13 cellular contexts compared by ENCODE assay signal in the genomic region with DNA sequence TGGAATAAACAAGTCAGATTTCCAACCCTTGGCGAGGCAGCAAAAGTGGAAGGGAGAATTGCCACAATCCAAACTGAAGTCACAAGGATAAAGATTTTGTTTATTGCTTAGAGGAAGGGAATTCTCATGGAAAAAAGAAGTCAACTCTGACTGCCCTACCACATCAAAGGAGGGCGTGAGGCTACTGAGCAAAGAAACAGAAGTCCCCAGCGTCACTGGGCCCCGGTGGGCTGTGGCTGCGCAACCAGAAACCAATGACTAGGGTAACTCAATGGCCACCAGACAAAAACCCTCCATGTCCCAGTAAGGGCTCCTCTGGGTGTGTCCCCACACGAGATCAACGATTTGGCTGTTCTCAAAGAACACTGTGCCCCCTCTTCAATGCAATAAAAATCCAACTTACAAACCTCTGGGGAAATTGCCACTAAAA.
DNase-seq lines count a peak whose midpoint lies in the region; ATAC-seq and TF ChIP-seq lines count a peak whose summit lies in the region.
"Had no signal": no experiment of that assay in that cellular context is flagged by ENCODE, and none has a peak within 500 bp of the region (broad histone marks: within the 10 kb centered on the region; RNA-seq: fewer than 3 reads in every experiment).

No MANE protein-coding gene starts in this region.

- H3K4me1 ChIP-seq in BLaER1 treated with 17β-estradiol and CSF1 and Interleukin-3, amounts not matched to agents 10 nM and 100 nM = peaks cover 39 to 64% (median 47%) of the 10 kb centered on the region in 10 experiments
- H3K4me1 ChIP-seq in hepatocyte (ENCODE audit: insufficient read depth) (peaks cover 32% of the 10 kb centered on the region), psoas muscle (peaks cover 33% of the 10 kb centered on the region)

- ATAC-seq in T-helper 17 cell (no peak), psoas muscle (peak; percentile 29 to 72 (median 50)), HG03469 (IDR thresholded peaks at IDR 0.05; ENCODE audit: unreplicated experiment) (no peak)
- ATAC-seq: natural killer cell had no signal

- peaks cover 96 to 100% (median 99%) of the 10 kb centered on the region in 11 experiments for H4K20me1 ChIP-seq in BLaER1 treated with 17β-estradiol and CSF1 and Interleukin-3, amounts not matched to agents 10 nM and 100 nM
- peaks cover 16% of the 10 kb centered on the region for H4K20me1 ChIP-seq in hepatocyte (ENCODE audit: insufficient read depth, poor library complexity, severe bottlenecking)

- DNase-seq in T-helper 17 cell = no peak
- DNase-seq in hepatocyte (ENCODE audit: low spot score) = no peak
- peak; percentile 70 to 83 for DNase-seq in psoas muscle
- no peak for DNase-seq in DMS79 treated with DMSO at 0.1 percent for 48 hours (lab: John Stamatoyannopoulos, UW)
- no peak for DNase-seq in iPS-NIHi7 (ENCODE audit: extremely low spot score)
- no peak for DNase-seq in NCI-H510A (lab: John Stamatoyannopoulos, UW)
- DNase-seq: activated B cell treated with CpG ODN at 0.5 μM for 24 hours, erythroblast, H7, natural killer cell, NCI-H1436 had no signal

- WGBS in hepatocyte (ENCODE audit: low lambda C conversion rate, missing lambda C conversion rate) = 74% methylated on average over 7 of the region's 7 CpGs
- WGBS in psoas muscle, 3 donors = 47 to 58% (median 57%) methylated on average over 7 of the region's 7 CpGs

- no peak overlapping the region for H2AFZ ChIP-seq in hepatocyte

- H3K4me3 ChIP-seq in BLaER1 treated with 17β-estradiol and CSF1 and Interleukin-3, amounts not matched to agents 10 nM and 100 nM = no peak overlapping the region
- no peak overlapping the region for H3K4me3 ChIP-seq in hepatocyte
- no peak overlapping the region for H3K4me3 ChIP-seq in psoas muscle

- H3K27me3 ChIP-seq in BLaER1 treated with 17β-estradiol and CSF1 and Interleukin-3, amounts not matched to agents 10 nM and 100 nM = no peaks in the 10 kb centered on the region
- H3K27me3 ChIP-seq in hepatocyte (no peaks in the 10 kb centered on the region), psoas muscle (ENCODE audit: insufficient read depth in 3 of 3, low read length in 2 of 3) (no peaks in the 10 kb centered on the region)

- H3K27ac ChIP-seq in BLaER1 treated with 17β-estradiol and CSF1 and Interleukin-3, amounts not matched to agents 10 nM and 100 nM = 0 out of 22 replicates have a peak overlapping the region, but pooled peaks of 1 of the 11 experiments have one; percentile 9
- H3K27ac ChIP-seq in hepatocyte (peak overlapping the region; percentile 79), psoas muscle (no peak overlapping the region)

- no peaks in the 10 kb centered on the region for H3K9me2 ChIP-seq in hepatocyte (replicated peaks; ENCODE audit: insufficient read depth)

- no peaks in the 10 kb centered on the region for H3K27me3 Mint-ChIP-seq in T-helper 17 cell
- H3K27me3 Mint-ChIP-seq: activated B cell treated with CpG ODN at 0.5 μM for 24 hours had no signal

- H3K9ac ChIP-seq in BLaER1 treated with 17β-estradiol and CSF1 and Interleukin-3, amounts not matched to agents 10 nM and 100 nM = 0 out of 22 replicates have a peak overlapping the region, but pooled peaks of 3 of the 11 experiments have one; percentile 4 to 45 (median 45)

- peaks cover 50% of the 10 kb centered on the region for H3K4me1 Mint-ChIP-seq in T-helper 17 cell

- intact Hi-C loops in psoas muscle (cut with DNase I) = no loop called here

- H3K36me3 Mint-ChIP-seq in T-helper 17 cell (ENCODE audit: low read depth) = peaks cover 3% of the 10 kb centered on the region

- TF ChIP-seq CTCF in hepatocyte (IDR thresholded peaks at IDR 0.05; ENCODE audit: poor library complexity) = no peak
- TF ChIP-seq CTCF in psoas muscle (IDR thresholded peaks at IDR 0.05) = no peak

- H3K9me3 ChIP-seq in BLaER1 treated with 17β-estradiol and CSF1 and Interleukin-3, amounts not matched to agents 10 nM and 100 nM (replicated peaks in 1 of 11) = no peaks in the 10 kb centered on the region
- H3K9me3 ChIP-seq in T-helper 17 cell (ENCODE audit: control insufficient read depth, low read length, poor library complexity, severe bottlenecking) (no peaks in the 10 kb centered on the region), hepatocyte (ENCODE audit: low read depth) (no peaks in the 10 kb centered on the region), psoas muscle (no peaks in the 10 kb centered on the region)

- H3K36me3 ChIP-seq in BLaER1 treated with 17β-estradiol and CSF1 and Interleukin-3, amounts not matched to agents 10 nM and 100 nM = peaks cover 27 to 69% (median 44%) of the 10 kb centered on the region in 11 experiments
- H3K36me3 ChIP-seq in hepatocyte (replicated peaks; ENCODE audit: insufficient read depth, low read depth) (no peaks in the 10 kb centered on the region), psoas muscle (ENCODE audit: insufficient read depth in 1 of 2, low read depth in 1 of 2) (no peaks in the 10 kb centered on the region)

- peak overlapping the region; percentile 93 for H3K27ac Mint-ChIP-seq in T-helper 17 cell
- H3K27ac Mint-ChIP-seq: activated B cell treated with CpG ODN at 0.5 μM for 24 hours, natural killer cell had no signal

- H3K79me2 ChIP-seq in hepatocyte = peaks cover 96% of the 10 kb centered on the region

- H3K4me3 Mint-ChIP-seq in T-helper 17 cell = peak overlapping the region; percentile 28
- H3K4me3 Mint-ChIP-seq: activated B cell treated with CpG ODN at 0.5 μM for 24 hours, natural killer cell had no signal

- H3K4me2 ChIP-seq in BLaER1 treated with 17β-estradiol and CSF1 and Interleukin-3, amounts not matched to agents 10 nM and 100 nM = peak overlapping the region; percentile 7 to 72 (median 39); a peak in 18 of 22 replicates
- peak overlapping the region; percentile 61 for H3K4me2 ChIP-seq in hepatocyte

Comparison
In these comparisons a context has a peak if more than half of its experiments do, and no peak if none do; other contexts are left out.
1. ATAC-seq: peak in psoas muscle (4 of 4); none in T-helper 17 cell (single experiment) and HG03469 (single experiment).
2. DNase-seq: peak in psoas muscle (2 of 2); none in T-helper 17 cell (0 of 3), hepatocyte (single experiment), DMS79 treated with DMSO at 0.1 percent for 48 hours (single experiment), iPS-NIHi7 (single experiment) and NCI-H510A (single experiment).